In the genomic region with DNA sequence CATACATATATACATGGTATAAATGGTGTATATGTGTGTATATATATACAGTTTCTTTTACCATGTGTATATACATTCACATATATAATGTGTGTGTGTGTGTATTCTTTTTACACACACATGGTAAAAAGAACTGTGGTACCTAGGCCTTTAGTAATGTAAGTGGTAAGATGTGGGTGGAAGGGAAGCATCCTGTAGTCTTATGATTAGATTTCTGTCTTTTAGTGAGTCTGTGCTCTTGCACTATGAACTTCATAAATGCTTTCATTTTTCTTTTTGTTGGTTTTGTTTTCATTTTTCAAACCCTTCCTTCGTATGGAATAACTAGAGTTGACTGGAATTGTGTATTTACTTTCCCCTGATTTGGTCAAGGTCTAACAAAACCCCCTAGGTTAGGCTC, we compare ENCODE assay signal across 35 cellular contexts. TPM values are rescaled to one million over a fixed set of nuclear protein-coding genes. Genes with fewer than 3 reads are reported as not detected.
"Had no signal": no experiment of that assay in that cellular context is flagged by ENCODE, and none has a peak within 500 bp of the region (broad histone marks: within the 10 kb centered on the region; RNA-seq: fewer than 3 reads in every experiment).

No MANE protein-coding gene starts in this region.

- H3K4me3 ChIP-seq: adrenal gland, body of pancreas, esophagus muscularis mucosa, gastroesophageal sphincter, heart right ventricle had no signal

- H3K36me3 ChIP-seq: adrenal gland, esophagus muscularis mucosa, gastroesophageal sphincter, heart right ventricle, WERI-Rb-1 had no signal

- H3K27ac Mint-ChIP-seq: activated B cell treated with CpG ODN at 0.5 μM for 24 hours; activated CD8-positive, alpha-beta memory T cell treated with anti-CD3 and anti-CD28 coated beads, Interleukin-2, amount 10 ng/mL, durations not matched to agents 7 days and 5 days; activated CD8-positive, alpha-beta T cell treated with anti-CD3 and anti-CD28 coated beads, Interleukin-2, amount 10 ng/mL, durations not matched to agents 7 days and 5 days; activated naive CD4-positive, alpha-beta T cell treated with anti-CD3 and anti-CD28 coated beads for 36 hours; activated naive CD4-positive, alpha-beta T cell treated with anti-CD3 and anti-CD28 coated beads, Interleukin-2, amount 50 U/mL, for 24 hours; activated naive CD8-positive, alpha-beta T cell treated with anti-CD3 and anti-CD28 coated beads for 36 hours; activated naive CD8-positive, alpha-beta T cell treated with anti-CD3 and anti-CD28 coated beads, Interleukin-2, amount 50 U/mL, for 24 hours; activated T-helper 1 cell treated with anti-CD3 and anti-CD28 coated beads, Interleukin-12 subunit alpha, Interleukin-12 subunit beta, Interleukin-2, Interleukin-4 antibody, amounts not matched to agents 30 ng/mL and 10 ng/mL and 1 ng/mL, durations not matched to agents 14 hours and 24 hours and 36 hours; activated T-helper 2 cell treated with anti-CD3 and anti-CD28 coated beads, Interferon-gamma antibody, Interleukin-2, Interleukin-4, amounts not matched to agents 10 μg/mL and 5 μg/mL and 100 μg/mL, durations not matched to agents 14 hours and 24 hours and 36 hours; effector memory CD8-positive, alpha-beta T cell; T-helper 17 cell; T-helper 2 cell treated with Interferon-gamma antibody and Interleukin-4, amounts not matched to agents 5 μg/mL and 100 μg/mL, for 36 hours had no signal

- H3K4me1 ChIP-seq: adrenal gland, body of pancreas, esophagus muscularis mucosa, gastroesophageal sphincter, heart right ventricle had no signal

- H3K4me3 Mint-ChIP-seq: activated B cell treated with CpG ODN at 0.5 μM for 24 hours; activated CD8-positive, alpha-beta memory T cell treated with anti-CD3 and anti-CD28 coated beads, Interleukin-2, amount 10 ng/mL, durations not matched to agents 7 days and 5 days; activated CD8-positive, alpha-beta T cell treated with anti-CD3 and anti-CD28 coated beads, Interleukin-2, amount 10 ng/mL, durations not matched to agents 7 days and 5 days; activated naive CD4-positive, alpha-beta T cell treated with anti-CD3 and anti-CD28 coated beads for 36 hours; activated naive CD4-positive, alpha-beta T cell treated with anti-CD3 and anti-CD28 coated beads, Interleukin-2, amount 50 U/mL, for 24 hours; activated naive CD8-positive, alpha-beta T cell treated with anti-CD3 and anti-CD28 coated beads for 36 hours; activated naive CD8-positive, alpha-beta T cell treated with anti-CD3 and anti-CD28 coated beads, Interleukin-2, amount 50 U/mL, for 24 hours; activated T-helper 1 cell treated with anti-CD3 and anti-CD28 coated beads, Interleukin-12 subunit alpha, Interleukin-12 subunit beta, Interleukin-2, Interleukin-4 antibody, amounts not matched to agents 30 ng/mL and 10 ng/mL and 1 ng/mL, durations not matched to agents 14 hours and 24 hours and 36 hours; effector memory CD8-positive, alpha-beta T cell; T-helper 17 cell; T-helper 2 cell treated with Interferon-gamma antibody and Interleukin-4, amounts not matched to agents 5 μg/mL and 100 μg/mL, for 36 hours had no signal

- DNase-seq: activated B cell treated with CpG ODN at 0.5 μM for 24 hours; activated CD4-positive, alpha-beta T cell treated with anti-CD3 and anti-CD28 coated beads for 48 hours; activated CD4-positive, alpha-beta T cell treated with anti-CD3 and anti-CD28 coated beads, Interleukin-2, amount 50 U/mL, for 1 hour; activated CD4-positive, alpha-beta T cell treated with anti-CD3 and anti-CD28 coated beads, Interleukin-2, amount 50 U/mL, for 48 hours; activated CD8-positive, alpha-beta memory T cell treated with anti-CD3 and anti-CD28 coated beads, Interleukin-2, amount 10 ng/mL, durations not matched to agents 7 days and 5 days; activated CD8-positive, alpha-beta memory T cell treated with anti-CD3 and anti-CD28 coated beads, Interleukin-2, amount 50 U/mL, for 4 hours; activated CD8-positive, alpha-beta T cell treated with anti-CD3 and anti-CD28 coated beads, Interleukin-2, amount 10 ng/mL, durations not matched to agents 7 days and 5 days; activated effector memory CD4-positive, alpha-beta T cell treated with anti-CD3 and anti-CD28 coated beads, Interleukin-2, amount 50 U/mL, for 16 hours; activated naive CD4-positive, alpha-beta T cell treated with anti-CD3 and anti-CD28 coated beads for 36 hours; activated naive CD8-positive, alpha-beta T cell treated with anti-CD3 and anti-CD28 coated beads for 36 hours; activated naive CD8-positive, alpha-beta T cell treated with anti-CD3 and anti-CD28 coated beads, Interleukin-2, amount 50 U/mL, for 24 hours; activated T-cell treated with anti-CD3 and anti-CD28 coated beads, Interleukin-2, amount 50 U/mL, for 1 hour; activated T-cell treated with anti-CD3 and anti-CD28 coated beads, Interleukin-2, amount 50 U/mL, for 48 hours; adrenal gland; amygdala; aorta; body of pancreas; caudate nucleus; cortex of kidney; dermis blood vessel endothelial cell; effector CD4-positive, alpha-beta T cell; effector memory CD8-positive, alpha-beta T cell; erythroblast; foreskin melanocyte; heart right ventricle; T-helper 17 cell; T1000; WERI-Rb-1 had no signal

- H3K9me3 ChIP-seq: body of pancreas had no signal

- H3K36me3 Mint-ChIP-seq: activated CD8-positive, alpha-beta memory T cell treated with anti-CD3 and anti-CD28 coated beads, Interleukin-2, amount 10 ng/mL, durations not matched to agents 7 days and 5 days; activated naive CD4-positive, alpha-beta T cell treated with anti-CD3 and anti-CD28 coated beads, Interleukin-2, amount 50 U/mL, for 24 hours; activated naive CD8-positive, alpha-beta T cell treated with anti-CD3 and anti-CD28 coated beads for 36 hours had no signal

- H3K27me3 ChIP-seq: adrenal gland, body of pancreas, esophagus muscularis mucosa, gastroesophageal sphincter, heart right ventricle had no signal

- H3K27ac ChIP-seq: adrenal gland, body of pancreas, esophagus muscularis mucosa, gastroesophageal sphincter, heart right ventricle, WERI-Rb-1 had no signal

- H3K4me1 Mint-ChIP-seq: activated B cell treated with CpG ODN at 0.5 μM for 24 hours; activated CD8-positive, alpha-beta memory T cell treated with anti-CD3 and anti-CD28 coated beads, Interleukin-2, amount 10 ng/mL, durations not matched to agents 7 days and 5 days; activated naive CD4-positive, alpha-beta T cell treated with anti-CD3 and anti-CD28 coated beads, Interleukin-2, amount 50 U/mL, for 24 hours; activated naive CD8-positive, alpha-beta T cell treated with anti-CD3 and anti-CD28 coated beads for 36 hours; activated naive CD8-positive, alpha-beta T cell treated with anti-CD3 and anti-CD28 coated beads, Interleukin-2, amount 50 U/mL, for 24 hours; T-helper 17 cell had no signal

- H3K27me3 Mint-ChIP-seq: activated B cell treated with CpG ODN at 0.5 μM for 24 hours; activated CD8-positive, alpha-beta memory T cell treated with anti-CD3 and anti-CD28 coated beads, Interleukin-2, amount 10 ng/mL, durations not matched to agents 7 days and 5 days; activated naive CD4-positive, alpha-beta T cell treated with anti-CD3 and anti-CD28 coated beads, Interleukin-2, amount 50 U/mL, for 24 hours; activated naive CD8-positive, alpha-beta T cell treated with anti-CD3 and anti-CD28 coated beads for 36 hours; activated naive CD8-positive, alpha-beta T cell treated with anti-CD3 and anti-CD28 coated beads, Interleukin-2, amount 50 U/mL, for 24 hours; effector memory CD8-positive, alpha-beta T cell; T-helper 17 cell had no signal

RNA-seq across cellular contexts. Expression of a gene that starts 12.1 kb away (rescaled TPM):
- total RNA-seq: activated B cell treated with CpG ODN at 0.5 μM for 24 hours; activated CD8-positive, alpha-beta memory T cell treated with anti-CD3 and anti-CD28 coated beads for 36 hours; activated CD8-positive, alpha-beta memory T cell treated with anti-CD3 and anti-CD28 coated beads, Interleukin-2, amount 10 ng/mL, durations not matched to agents 7 days and 5 days; activated CD8-positive, alpha-beta T cell treated with anti-CD3 and anti-CD28 coated beads, Interleukin-2, amount 10 ng/mL, durations not matched to agents 7 days and 5 days; activated naive CD4-positive, alpha-beta T cell treated with anti-CD3 and anti-CD28 coated beads for 36 hours; activated naive CD8-positive, alpha-beta T cell treated with anti-CD3 and anti-CD28 coated beads for 36 hours; activated T-helper 1 cell treated with anti-CD3 and anti-CD28 coated beads, Interleukin-12 subunit alpha, Interleukin-12 subunit beta, Interleukin-2, Interleukin-4 antibody, amounts not matched to agents 30 ng/mL and 10 ng/mL and 1 ng/mL, durations not matched to agents 14 hours and 24 hours and 36 hours; activated T-helper 2 cell treated with anti-CD3 and anti-CD28 coated beads, Interferon-gamma antibody, Interleukin-2, Interleukin-4, amounts not matched to agents 10 μg/mL and 5 μg/mL and 100 μg/mL, durations not matched to agents 14 hours and 24 hours and 36 hours; T-helper 17 cell had no signal
